Comparison of ENCODE assay signal across 2 cellular contexts in the genomic region with DNA sequence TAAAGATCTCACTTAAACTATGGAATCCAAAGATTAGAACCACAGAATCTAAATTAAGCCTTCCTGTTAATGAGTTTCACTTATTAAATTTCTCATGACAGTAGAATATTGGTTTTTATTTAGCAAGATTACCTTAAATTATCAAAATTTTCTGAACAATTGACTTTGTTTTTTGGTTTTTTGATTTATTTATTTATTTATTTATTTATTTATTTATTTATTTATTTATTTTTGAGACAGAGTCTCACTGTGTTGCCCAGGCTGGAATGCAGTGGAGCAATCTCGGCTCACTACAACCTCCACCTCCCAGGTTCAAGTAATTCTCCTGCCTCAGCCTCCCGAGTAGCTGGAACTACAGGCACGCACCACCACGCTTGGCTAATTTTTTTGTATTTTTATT.
A peak's percentile ranks its signal among the peaks of the same experiment; 100 is the strongest.
DNase-seq lines count a peak whose midpoint lies in the region; ATAC-seq, FAIRE-seq and TF ChIP-seq lines count a peak whose summit lies in the region.
"Not testable (repeated sequence)": the region's sequence is repeated elsewhere in the genome, so short reads cannot be mapped to it uniquely, and the experiment has no call there.

No MANE protein-coding gene starts in this region.

- not testable (repeated sequence) for TF ChIP-seq CTCF in A549 (IDR thresholded peaks at IDR 0.05); HEK293 (tag by site-specific recombination; IDR thresholded peaks at IDR 0.05)

- ATAC-seq in A549: not testable (repeated sequence)

- H3K9me3 ChIP-seq in A549; HEK293 (ENCODE audit: control insufficient read depth, insufficient read depth, low read depth, low read length): not testable (repeated sequence)

- TF ChIP-seq POLR2A in A549 (IDR thresholded peaks at IDR 0.05; ENCODE audit: low read length): not testable (repeated sequence)

- H3K4me3 ChIP-seq in A549; HEK293 (ENCODE audit: low read depth, low read length): not testable (repeated sequence)

- H3K4me1 ChIP-seq in A549; HEK293 (ENCODE audit: control insufficient read depth, insufficient read depth, low read length): not testable (repeated sequence)

- TF ChIP-seq EP300 in A549 (IDR thresholded peaks at IDR 0.05): not testable (repeated sequence)

- H3K27ac ChIP-seq in A549; HEK293 (ENCODE audit: extremely low read depth, low read depth, low read length): not testable (repeated sequence)

- POLR2A ChIA-PET in A549 (lab: Yijun Ruan, JAX); HEK293 (lab: Yijun Ruan, JAX): not testable (repeated sequence)

- not testable (repeated sequence) for DNase-seq in A549 (ENCODE audit: low read depth in 1 of 2, low spot score in 1 of 2)

- H3K4me2 ChIP-seq in A549: not testable (repeated sequence)

- CTCF ChIA-PET in A549 (lab: Yijun Ruan, JAX): not testable (repeated sequence)
- CTCF ChIA-PET in HEK293 (lab: Yijun Ruan, JAX): interaction anchor here (0.6 kb wide), 1 partner anchor 337 kb away, joined by 3 read pairs; no protein-coding TSS in a partner anchor

- not testable (repeated sequence) for FAIRE-seq in A549 (lab: Jason Lieb, UNC)

- WGBS in A549 (ENCODE audit: missing lambda C conversion rate): 33% methylated on average over 4 of the region's 4 CpGs

- not testable (repeated sequence) for TF ChIP-seq RAD21 in A549 (conservative IDR thresholded peaks at IDR 0.05 in 1 of 2, IDR thresholded peaks at IDR 0.05 in 1 of 2)

- H3K36me3 ChIP-seq in HEK293 (ENCODE audit: control insufficient read depth in 2 of 2, insufficient read depth in 1 of 2, low read length in 2 of 2): not testable (repeated sequence)

TF ChIP-seq in A549, 52 proteins besides CTCF, POLR2A, EP300 and RAD21:
- peak; percentile 74 for TF ChIP-seq ZC3H11A (IDR thresholded peaks at IDR 0.05)

TF ChIP-seq in HEK293, 187 proteins besides CTCF, POLR2A, EP300 and RAD21 (continues in another document):
- peak; percentile 64; the same call in 1 of the 2 replicates for TF ChIP-seq ZBTB8A (tag by site-specific recombination; IDR thresholded peaks at IDR 0.05)
- peak; percentile 35 for TF ChIP-seq ZNF654 (tag by site-specific recombination; IDR thresholded peaks at IDR 0.05; ENCODE audit: low read depth)
- TF ChIP-seq ZNF266 (tag by site-specific recombination; IDR thresholded peaks at IDR 0.05; ENCODE audit: low read depth): peak; percentile 61; the same call in 1 of the 2 replicates
- TF ChIP-seq ZNF19 (tag by site-specific recombination; IDR thresholded peaks at IDR 0.05; ENCODE audit: low read depth): 0 out of 2 replicates have a peak, but pooled peaks have one; percentile 41
- peak; percentile 68 for TF ChIP-seq ZNF623 (tag by site-specific recombination; IDR thresholded peaks at IDR 0.05)
- TF ChIP-seq ZNF560 (tag by site-specific recombination; IDR thresholded peaks at IDR 0.05; ENCODE audit: borderline replicate concordance): peak; percentile 22; the same call in 1 of the 2 replicates
- TF ChIP-seq, protein P1, sequence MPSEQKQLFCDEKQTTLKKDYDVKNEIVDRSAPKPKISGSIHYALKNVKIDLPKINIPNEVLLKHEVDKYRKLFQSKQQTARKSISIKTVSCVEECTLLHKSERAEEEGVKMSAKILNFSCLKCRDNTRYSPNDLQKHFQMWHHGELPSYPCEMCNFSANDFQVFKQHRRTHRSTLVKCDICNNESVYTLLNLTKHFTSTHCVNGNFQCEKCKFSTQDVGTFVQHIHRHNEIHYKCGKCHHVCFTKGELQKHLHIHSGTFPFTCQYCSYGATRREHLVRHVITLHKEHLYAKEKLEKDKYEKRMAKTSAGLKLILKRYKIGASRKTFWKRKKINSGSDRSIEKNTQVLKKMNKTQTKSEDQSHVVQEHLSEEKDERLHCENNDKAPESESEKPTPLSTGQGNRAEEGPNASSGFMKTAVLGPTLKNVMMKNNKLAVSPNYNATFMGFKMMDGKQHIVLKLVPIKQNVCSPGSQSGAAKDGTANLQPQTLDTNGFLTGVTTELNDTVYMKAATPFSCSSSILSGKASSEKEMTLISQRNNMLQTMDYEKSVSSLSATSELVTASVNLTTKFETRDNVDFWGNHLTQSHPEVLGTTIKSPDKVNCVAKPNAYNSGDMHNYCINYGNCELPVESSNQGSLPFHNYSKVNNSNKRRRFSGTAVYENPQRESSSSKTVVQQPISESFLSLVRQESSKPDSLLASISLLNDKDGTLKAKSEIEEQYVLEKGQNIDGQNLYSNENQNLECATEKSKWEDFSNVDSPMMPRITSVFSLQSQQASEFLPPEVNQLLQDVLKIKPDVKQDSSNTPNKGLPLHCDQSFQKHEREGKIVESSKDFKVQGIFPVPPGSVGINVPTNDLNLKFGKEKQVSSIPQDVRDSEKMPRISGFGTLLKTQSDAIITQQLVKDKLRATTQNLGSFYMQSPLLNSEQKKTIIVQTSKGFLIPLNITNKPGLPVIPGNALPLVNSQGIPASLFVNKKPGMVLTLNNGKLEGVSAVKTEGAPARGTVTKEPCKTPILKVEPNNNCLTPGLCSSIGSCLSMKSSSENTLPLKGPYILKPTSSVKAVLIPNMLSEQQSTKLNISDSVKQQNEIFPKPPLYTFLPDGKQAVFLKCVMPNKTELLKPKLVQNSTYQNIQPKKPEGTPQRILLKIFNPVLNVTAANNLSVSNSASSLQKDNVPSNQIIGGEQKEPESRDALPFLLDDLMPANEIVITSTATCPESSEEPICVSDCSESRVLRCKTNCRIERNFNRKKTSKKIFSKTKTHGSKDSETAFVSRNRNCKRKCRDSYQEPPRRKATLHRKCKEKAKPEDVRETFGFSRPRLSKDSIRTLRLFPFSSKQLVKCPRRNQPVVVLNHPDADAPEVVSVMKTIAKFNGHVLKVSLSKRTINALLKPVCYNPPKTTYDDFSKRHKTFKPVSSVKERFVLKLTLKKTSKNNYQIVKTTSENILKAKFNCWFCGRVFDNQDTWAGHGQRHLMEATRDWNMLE (tag by site-specific recombination; conservative IDR thresholded peaks at IDR 0.05; ENCODE audit: low read depth): peak; percentile 87
- TF ChIP-seq ZXDB (tag by site-specific recombination; IDR thresholded peaks at IDR 0.05): peak; percentile 48; the same call in 1 of the 2 replicates
- TF ChIP-seq ZNF558 (tag by site-specific recombination; IDR thresholded peaks at IDR 0.05): 0 out of 2 replicates have a peak, but pooled peaks have one; percentile 42
- TF ChIP-seq ZNF629 (tag by site-specific recombination; IDR thresholded peaks at IDR 0.05): peak; percentile 30; the same call in 1 of the 2 replicates
- TF ChIP-seq ZNF529 (tag by site-specific recombination; IDR thresholded peaks at IDR 0.05; ENCODE audit: insufficient replicate concordance): peak; percentile 53
- TF ChIP-seq ZNF530 (tag by site-specific recombination; IDR thresholded peaks at IDR 0.05; ENCODE audit: low read depth): 0 out of 2 replicates have a peak, but pooled peaks have one; percentile 23
- TF ChIP-seq, protein P2, sequence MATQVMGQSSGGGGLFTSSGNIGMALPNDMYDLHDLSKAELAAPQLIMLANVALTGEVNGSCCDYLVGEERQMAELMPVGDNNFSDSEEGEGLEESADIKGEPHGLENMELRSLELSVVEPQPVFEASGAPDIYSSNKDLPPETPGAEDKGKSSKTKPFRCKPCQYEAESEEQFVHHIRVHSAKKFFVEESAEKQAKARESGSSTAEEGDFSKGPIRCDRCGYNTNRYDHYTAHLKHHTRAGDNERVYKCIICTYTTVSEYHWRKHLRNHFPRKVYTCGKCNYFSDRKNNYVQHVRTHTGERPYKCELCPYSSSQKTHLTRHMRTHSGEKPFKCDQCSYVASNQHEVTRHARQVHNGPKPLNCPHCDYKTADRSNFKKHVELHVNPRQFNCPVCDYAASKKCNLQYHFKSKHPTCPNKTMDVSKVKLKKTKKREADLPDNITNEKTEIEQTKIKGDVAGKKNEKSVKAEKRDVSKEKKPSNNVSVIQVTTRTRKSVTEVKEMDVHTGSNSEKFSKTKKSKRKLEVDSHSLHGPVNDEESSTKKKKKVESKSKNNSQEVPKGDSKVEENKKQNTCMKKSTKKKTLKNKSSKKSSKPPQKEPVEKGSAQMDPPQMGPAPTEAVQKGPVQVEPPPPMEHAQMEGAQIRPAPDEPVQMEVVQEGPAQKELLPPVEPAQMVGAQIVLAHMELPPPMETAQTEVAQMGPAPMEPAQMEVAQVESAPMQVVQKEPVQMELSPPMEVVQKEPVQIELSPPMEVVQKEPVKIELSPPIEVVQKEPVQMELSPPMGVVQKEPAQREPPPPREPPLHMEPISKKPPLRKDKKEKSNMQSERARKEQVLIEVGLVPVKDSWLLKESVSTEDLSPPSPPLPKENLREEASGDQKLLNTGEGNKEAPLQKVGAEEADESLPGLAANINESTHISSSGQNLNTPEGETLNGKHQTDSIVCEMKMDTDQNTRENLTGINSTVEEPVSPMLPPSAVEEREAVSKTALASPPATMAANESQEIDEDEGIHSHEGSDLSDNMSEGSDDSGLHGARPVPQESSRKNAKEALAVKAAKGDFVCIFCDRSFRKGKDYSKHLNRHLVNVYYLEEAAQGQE (tag by site-specific recombination; IDR thresholded peaks at IDR 0.05): peak; percentile 45; the same call in 1 of the 2 replicates
